1 cellular context compared by ENCODE assay signal in the genomic region with DNA sequence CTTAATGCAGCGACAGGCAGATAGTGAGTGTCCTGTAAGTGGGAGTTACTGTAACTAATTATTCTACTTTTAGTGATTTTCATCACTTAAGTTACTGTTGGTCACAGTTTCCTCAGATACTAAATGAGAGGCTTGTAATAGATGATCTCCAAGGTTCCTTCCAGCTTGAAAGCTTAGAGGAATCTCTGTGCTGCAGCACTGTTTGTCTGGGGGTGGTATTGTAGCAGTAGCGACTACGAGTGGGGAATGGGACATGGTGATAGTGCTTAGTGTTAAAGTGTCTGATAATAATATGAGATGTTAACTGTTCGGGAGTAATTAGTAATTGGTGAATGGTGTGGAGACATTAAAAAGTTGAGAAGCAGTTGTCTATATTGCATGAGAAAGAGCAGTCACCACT.
TF ChIP-seq lines count a peak whose summit lies in the region.

No MANE protein-coding gene starts in this region.

TF ChIP-seq in WTC11, 78 proteins besides CTCF, POLR2A, EP300 and RAD21 (continued from another document):
- TF ChIP-seq, protein P1, sequence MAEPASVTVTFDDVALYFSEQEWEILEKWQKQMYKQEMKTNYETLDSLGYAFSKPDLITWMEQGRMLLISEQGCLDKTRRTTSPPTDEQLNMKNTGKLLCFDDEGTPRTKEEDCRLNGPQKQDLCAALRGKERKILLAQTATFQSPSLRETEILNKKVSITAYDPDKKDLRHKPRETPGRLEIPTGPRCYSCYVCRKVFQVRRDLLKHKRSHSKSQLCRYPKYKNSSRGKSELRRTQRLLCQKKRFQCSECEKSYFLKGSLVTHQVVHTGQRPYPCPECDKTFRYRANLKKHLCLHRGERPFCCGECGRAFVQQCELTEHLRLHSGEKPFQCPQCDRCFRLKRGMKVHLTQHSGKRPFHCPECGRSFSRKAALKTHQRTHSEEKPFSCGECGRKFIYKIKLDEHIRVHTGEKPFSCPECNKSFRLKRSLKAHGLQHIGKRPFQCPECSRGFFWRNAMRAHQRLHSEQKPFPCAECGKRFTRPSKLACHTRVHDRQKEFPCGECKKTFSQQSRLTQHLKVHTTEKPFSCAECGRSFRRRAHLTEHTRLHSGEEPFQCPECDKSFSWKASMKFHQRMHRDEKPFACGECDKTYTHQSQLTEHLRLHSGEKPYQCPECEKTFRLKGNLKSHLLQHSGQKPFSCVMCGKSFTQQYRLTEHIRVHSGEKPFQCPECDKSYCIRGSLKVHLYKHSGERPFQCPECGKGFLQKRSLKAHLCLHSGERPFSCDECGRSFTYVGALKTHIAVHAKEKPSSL (CRISPR knock-in tag; conservative IDR thresholded peaks at IDR 0.05), result no peak
- TF ChIP-seq CREM (CRISPR knock-in tag; IDR thresholded peaks at IDR 0.05) (no peak), NFATC4 (CRISPR knock-in tag; IDR thresholded peaks at IDR 0.05) (no peak), GABPB1 (CRISPR knock-in tag; IDR thresholded peaks at IDR 0.05) (no peak), NR2C2 (CRISPR knock-in tag; IDR thresholded peaks at IDR 0.05) (no peak), GRHL2 (CRISPR knock-in tag; IDR thresholded peaks at IDR 0.05; ENCODE audit: insufficient replicate concordance, severe bottlenecking) (no peak), GTF2I (CRISPR knock-in tag; conservative IDR thresholded peaks at IDR 0.05) (no peak), ZNF423 (CRISPR knock-in tag; IDR thresholded peaks at IDR 0.05) (no peak), TEAD4 (CRISPR knock-in tag; IDR thresholded peaks at IDR 0.05) (no peak)
- TF ChIP-seq, protein P2, sequence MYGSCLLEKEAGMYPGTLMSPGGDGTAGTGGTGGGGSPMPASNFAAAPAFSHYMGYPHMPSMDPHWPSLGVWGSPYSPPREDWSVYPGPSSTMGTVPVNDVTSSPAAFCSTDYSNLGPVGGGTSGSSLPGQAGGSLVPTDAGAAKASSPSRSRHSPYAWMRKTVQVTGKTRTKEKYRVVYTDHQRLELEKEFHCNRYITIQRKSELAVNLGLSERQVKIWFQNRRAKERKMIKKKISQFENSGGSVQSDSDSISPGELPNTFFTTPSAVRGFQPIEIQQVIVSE (CRISPR knock-in tag; IDR thresholded peaks at IDR 0.05; ENCODE audit: borderline replicate concordance), result no peak
- TF ChIP-seq, protein P3, sequence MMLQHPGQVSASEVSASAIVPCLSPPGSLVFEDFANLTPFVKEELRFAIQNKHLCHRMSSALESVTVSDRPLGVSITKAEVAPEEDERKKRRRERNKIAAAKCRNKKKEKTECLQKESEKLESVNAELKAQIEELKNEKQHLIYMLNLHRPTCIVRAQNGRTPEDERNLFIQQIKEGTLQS (CRISPR knock-in tag; conservative IDR thresholded peaks at IDR 0.05), result no peak
- TF ChIP-seq, protein P4, sequence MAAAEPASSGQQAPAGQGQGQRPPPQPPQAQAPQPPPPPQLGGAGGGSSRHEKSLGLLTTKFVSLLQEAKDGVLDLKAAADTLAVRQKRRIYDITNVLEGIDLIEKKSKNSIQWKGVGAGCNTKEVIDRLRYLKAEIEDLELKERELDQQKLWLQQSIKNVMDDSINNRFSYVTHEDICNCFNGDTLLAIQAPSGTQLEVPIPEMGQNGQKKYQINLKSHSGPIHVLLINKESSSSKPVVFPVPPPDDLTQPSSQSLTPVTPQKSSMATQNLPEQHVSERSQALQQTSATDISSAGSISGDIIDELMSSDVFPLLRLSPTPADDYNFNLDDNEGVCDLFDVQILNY (CRISPR knock-in tag; IDR thresholded peaks at IDR 0.05), result no peak
